ENCODE assay signal across 17 cellular contexts in the genomic region with DNA sequence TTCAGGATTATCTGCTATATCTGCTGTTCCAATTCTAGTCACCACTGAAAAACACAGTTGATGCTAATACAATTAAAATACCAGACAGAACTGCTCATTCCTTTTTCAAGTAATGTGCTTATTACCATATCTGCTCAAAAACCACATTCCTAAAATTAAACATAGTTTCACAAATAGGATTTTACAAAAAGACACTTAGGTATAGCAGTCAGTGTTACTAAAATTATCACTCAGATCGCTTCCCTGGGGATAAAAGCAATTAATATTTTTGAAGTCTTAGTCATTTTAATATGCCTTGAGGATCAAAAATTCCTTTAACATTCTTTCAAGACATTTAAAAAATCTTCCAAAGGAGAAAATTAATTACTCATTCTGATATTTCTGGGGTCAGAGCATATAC.
A peak's percentile ranks its signal among the peaks of the same experiment; 100 is the strongest.
DNase-seq lines count a peak whose midpoint lies in the region; ATAC-seq and TF ChIP-seq lines count a peak whose summit lies in the region.
"Had no signal": no experiment of that assay in that cellular context is flagged by ENCODE, and none has a peak within 500 bp of the region (broad histone marks: within the 10 kb centered on the region; RNA-seq: fewer than 3 reads in every experiment).

No MANE protein-coding gene starts in this region.

- H2AFZ ChIP-seq in GM23248 = no peak overlapping the region

- TF ChIP-seq CTCF in AG09309 (IDR thresholded peaks at IDR 0.05; ENCODE audit: control insufficient read depth, insufficient read depth, low read depth, low read length, missing control alignments) = no peak
- no peak for TF ChIP-seq CTCF in osteocyte (IDR thresholded peaks at IDR 0.05)

- no peaks in the 10 kb centered on the region for H3K79me2 ChIP-seq in GM23248 (ENCODE audit: insufficient read depth)

- ATAC-seq in stimulated activated naive CD8-positive, alpha-beta T cell treated with anti-CD3 and anti-CD28 coated beads, Interleukin-15, amount 100 ng/mL, for 72 hours = no peak
- no peak for ATAC-seq in HG02759 (IDR thresholded peaks at IDR 0.05; ENCODE audit: unreplicated experiment)
- ATAC-seq: A549 had no signal

- H3K9me2 ChIP-seq in GM23248 (ENCODE audit: insufficient read depth) = no peaks in the 10 kb centered on the region

- 0 to 2% methylated on average over 1 of the region's 1 CpG for WGBS in GM23248 (ENCODE audit: low coverage in 1 of 2, low lambda C conversion rate in 2 of 2, missing lambda C conversion rate in 2 of 2), 2 experiments

- H3K36me3 ChIP-seq in GM23248 (ENCODE audit: low read depth) (0 out of 2 replicates have a peak, but pooled peaks cover 7% of the 10 kb centered on the region), adipocyte (ENCODE audit: control insufficient read depth, insufficient read depth, low read length, severe bottlenecking) (no peaks in the 10 kb centered on the region), SJCRH30 (peaks cover 61% of the 10 kb centered on the region)

- peak overlapping the region; percentile 52 for H3K4me2 ChIP-seq in GM23248 (ENCODE audit: unreplicated experiment)
- H3K4me2 ChIP-seq: A549 had no signal

- no peaks in the 10 kb centered on the region for H3K27me3 Mint-ChIP-seq in osteocyte (ENCODE audit: unreplicated experiment)
- no peaks in the 10 kb centered on the region for H3K27me3 Mint-ChIP-seq in stimulated activated naive CD8-positive, alpha-beta T cell treated with anti-CD3 and anti-CD28 coated beads, Interleukin-15, amount 100 ng/mL, for 72 hours
- H3K27me3 Mint-ChIP-seq: B cell; CD4-positive, alpha-beta T cell had no signal

- H3K9me3 ChIP-seq in GM23248 (ENCODE audit: low read depth) (no peaks in the 10 kb centered on the region), adipocyte (ENCODE audit: control insufficient read depth, low read length) (no peaks in the 10 kb centered on the region), SJCRH30 (replicated peaks) (no peaks in the 10 kb centered on the region)
- H3K9me3 ChIP-seq: A549 had no signal

- H3F3A ChIP-seq in GM23248 (ENCODE audit: insufficient read depth) = peaks cover 62% of the 10 kb centered on the region

- no peak overlapping the region for H3K4me3 ChIP-seq in AG09309 (ENCODE audit: control insufficient read depth, low read depth, low read length)
- H3K4me3 ChIP-seq in GM23248 = no peak overlapping the region
- H3K4me3 ChIP-seq in adipocyte (ENCODE audit: low read length) = no peak overlapping the region
- no peak overlapping the region for H3K4me3 ChIP-seq in SJCRH30
- H3K4me3 ChIP-seq: A549 had no signal

- H3K27ac ChIP-seq in GM23248 (peak overlapping the region; percentile 26), SJCRH30 (no peak overlapping the region)
- H3K27ac ChIP-seq: A549 had no signal

- DNase-seq in AG09309 (ENCODE audit: low read depth) (peak; percentile 40), GM23248 (peak; percentile 42), adipocyte (ENCODE audit: low read depth) (peak; percentile 13), osteocyte (ENCODE audit: extremely low spot score, unreplicated experiment) (no peak), SJCRH30 (no peak), cerebellar cortex (ENCODE audit: low spot score) (no peak)
- DNase-seq in stimulated activated naive CD8-positive, alpha-beta T cell treated with anti-CD3 and anti-CD28 coated beads, Interleukin-15, amount 100 ng/mL, for 72 hours = no peak
- DNase-seq: CD4-positive, alpha-beta T cell; Karpas-422; NCI-H187 treated with DMSO at 0.1 percent for 48 hours; NCI-H446 treated with DMSO at 0.1 percent for 48 hours; NK-92 treated with Interleukin-12 subunit alpha and Interleukin-12 subunit beta, amount 100 ng/mL, for 24 hours; SHP77 treated with DMSO at 0.1 percent for 48 hours; SW 1271 had no signal

- H3K9ac ChIP-seq in GM23248 (no peak overlapping the region), adipocyte (ENCODE audit: low read length) (peak overlapping the region; percentile 56)

- H3K9me3 Mint-ChIP-seq in osteocyte (ENCODE audit: unreplicated experiment) = peaks cover 4% of the 10 kb centered on the region
- H3K9me3 Mint-ChIP-seq in stimulated activated naive CD8-positive, alpha-beta T cell treated with anti-CD3 and anti-CD28 coated beads, Interleukin-15, amount 100 ng/mL, for 72 hours = no peaks in the 10 kb centered on the region
- H3K9me3 Mint-ChIP-seq: CD4-positive, alpha-beta T cell had no signal

- H3K4me1 ChIP-seq in GM23248 (ENCODE audit: insufficient read depth) (peaks cover 65% of the 10 kb centered on the region), adipocyte (ENCODE audit: control insufficient read depth, insufficient read depth, low read length) (peaks cover 19% of the 10 kb centered on the region), SJCRH30 (peaks cover 5% of the 10 kb centered on the region)
- H3K4me1 ChIP-seq: A549 had no signal

- H3K27me3 ChIP-seq in GM23248 (replicated peaks; ENCODE audit: insufficient read depth) (no peaks in the 10 kb centered on the region), adipocyte (replicated peaks; ENCODE audit: control insufficient read depth, insufficient read depth, low read length) (no peaks in the 10 kb centered on the region), SJCRH30 (no peaks in the 10 kb centered on the region)

- peaks cover 62% of the 10 kb centered on the region for H3K4me1 Mint-ChIP-seq in osteocyte (ENCODE audit: unreplicated experiment)
- H3K4me1 Mint-ChIP-seq in stimulated activated naive CD8-positive, alpha-beta T cell treated with anti-CD3 and anti-CD28 coated beads, Interleukin-15, amount 100 ng/mL, for 72 hours = no peaks in the 10 kb centered on the region
- H3K4me1 Mint-ChIP-seq: B cell had no signal

- no peak overlapping the region for H3K4me3 Mint-ChIP-seq in osteocyte (ENCODE audit: unreplicated experiment)
- H3K4me3 Mint-ChIP-seq in stimulated activated naive CD8-positive, alpha-beta T cell treated with anti-CD3 and anti-CD28 coated beads, Interleukin-15, amount 100 ng/mL, for 72 hours = no peak overlapping the region
- H3K4me3 Mint-ChIP-seq: B cell; CD4-positive, alpha-beta T cell had no signal

- no peaks in the 10 kb centered on the region for H4K20me1 ChIP-seq in GM23248 (ENCODE audit: insufficient read depth)

- peaks cover 11% of the 10 kb centered on the region for H3K36me3 Mint-ChIP-seq in osteocyte (ENCODE audit: unreplicated experiment)

- in situ Hi-C loops in GM23248 (cut with MboI) = no loop called here

- H3K27ac Mint-ChIP-seq in osteocyte (ENCODE audit: unreplicated experiment) = peak overlapping the region; percentile 67
- H3K27ac Mint-ChIP-seq in stimulated activated naive CD8-positive, alpha-beta T cell treated with anti-CD3 and anti-CD28 coated beads, Interleukin-15, amount 100 ng/mL, for 72 hours = no peak overlapping the region
- H3K27ac Mint-ChIP-seq: B cell; CD4-positive, alpha-beta T cell had no signal

Comparison
In these comparisons a context has a peak if more than half of its experiments do, and no peak if none do; other contexts are left out.
1. DNase-seq: peak in AG09309 (single experiment), GM23248 (single experiment) and adipocyte (single experiment); none in osteocyte (single experiment), SJCRH30 (0 of 2), stimulated activated naive CD8-positive, alpha-beta T cell treated with anti-CD3 and anti-CD28 coated beads, Interleukin-15, amount 100 ng/mL, for 72 hours (0 of 2) and cerebellar cortex (single experiment).